ENCODE assay signal across 1 cellular context in the genomic region with DNA sequence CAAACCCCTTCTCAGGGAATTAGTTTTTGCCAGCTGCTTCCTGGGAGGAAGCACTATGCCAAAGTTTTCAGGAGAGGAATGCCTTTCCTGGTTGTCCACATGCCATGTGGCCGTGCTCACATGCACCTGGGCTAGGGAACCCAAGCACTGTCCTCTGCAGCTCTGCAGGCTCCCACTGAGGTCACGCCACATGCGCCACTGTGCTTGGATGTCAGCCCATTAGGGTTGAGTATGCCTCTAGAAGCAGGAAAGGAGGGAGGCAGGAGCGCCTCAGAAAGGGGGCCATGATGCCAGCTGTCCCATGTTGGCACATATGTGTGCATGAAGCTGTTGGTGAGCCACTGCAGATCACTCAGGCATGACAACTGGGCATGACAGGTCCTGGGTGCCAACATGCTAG.
TF ChIP-seq lines count a peak whose summit lies in the region.

No MANE protein-coding gene starts in this region.

TF ChIP-seq in endothelial cell of umbilical vein, 7 proteins besides CTCF, POLR2A, EP300 and RAD21:
- TF ChIP-seq FOS (IDR thresholded peaks at IDR 0.05; ENCODE audit: borderline replicate concordance, insufficient read depth, low read length) (no peak), POLR2AphosphoS5 (IDR thresholded peaks at IDR 0.05; ENCODE audit: insufficient read depth, low read depth, low read length) (no peak), MYC (IDR thresholded peaks at IDR 0.05; ENCODE audit: low read depth, low read length) (no peak), GATA2 (IDR thresholded peaks at IDR 0.05; ENCODE audit: insufficient read depth, insufficient read length, low read depth, low read length) (no peak), JUN (IDR thresholded peaks at IDR 0.05; ENCODE audit: borderline replicate concordance, insufficient read depth, insufficient read length, low read depth) (no peak), EZH2 (IDR thresholded peaks at IDR 0.05; ENCODE audit: borderline replicate concordance, low read depth, low read length, severe bottlenecking) (no peak)
- TF ChIP-seq, protein P1, sequence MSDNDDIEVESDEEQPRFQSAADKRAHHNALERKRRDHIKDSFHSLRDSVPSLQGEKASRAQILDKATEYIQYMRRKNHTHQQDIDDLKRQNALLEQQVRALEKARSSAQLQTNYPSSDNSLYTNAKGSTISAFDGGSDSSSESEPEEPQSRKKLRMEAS (IDR thresholded peaks at IDR 0.05; ENCODE audit: insufficient read depth, insufficient read length): no peak
